Comparison of ENCODE assay signal across 8 cellular contexts in the genomic region with DNA sequence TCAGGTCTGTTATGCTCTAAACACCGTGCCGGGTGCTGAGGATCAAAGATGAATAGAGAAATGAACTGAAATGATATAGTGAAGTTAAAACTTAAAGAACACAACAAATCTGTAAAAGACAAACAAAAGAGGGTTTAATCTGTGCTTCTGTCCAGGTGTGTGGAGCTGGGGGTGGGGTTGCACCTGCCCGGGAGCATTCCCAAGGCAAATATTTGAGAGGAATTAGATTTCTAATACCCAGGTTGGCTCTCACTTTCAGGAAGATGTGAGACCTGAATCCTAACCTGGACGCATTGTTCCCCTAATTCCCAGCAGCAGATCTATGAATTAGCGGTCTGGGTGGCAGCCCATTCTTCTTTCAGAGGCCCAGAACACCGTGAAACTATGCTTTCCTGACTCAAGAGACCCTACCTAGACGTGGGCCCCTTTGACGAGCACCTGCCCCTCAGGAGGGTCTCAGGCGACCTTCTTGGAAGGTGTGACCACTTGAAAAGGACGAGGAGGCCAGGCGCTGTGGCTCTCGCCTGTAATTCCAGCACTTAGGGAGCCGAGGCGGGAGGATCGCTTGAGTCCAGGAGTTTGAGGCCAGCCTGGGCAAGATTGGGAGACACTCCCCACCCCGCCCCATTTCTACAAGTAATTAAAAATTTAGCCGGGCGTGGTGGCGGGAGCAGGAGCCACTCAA. TPM values are rescaled to one million over a fixed set of nuclear protein-coding genes. Genes with fewer than 3 reads are reported as not detected.
DNase-seq lines count a peak whose midpoint lies in the region; ATAC-seq, FAIRE-seq and TF ChIP-seq lines count a peak whose summit lies in the region.

No MANE protein-coding gene starts in this region.

- FAIRE-seq in bronchial epithelial cell (lab: Jason Lieb, UNC) = no peak

- H3K27me3 ChIP-seq in AG04450 (ENCODE audit: control insufficient read depth, insufficient read depth, low read length) (no peaks in the 10 kb centered on the region), HUES48 (ENCODE audit: control insufficient read depth, insufficient read depth, low read length) (no peaks in the 10 kb centered on the region), bronchial epithelial cell (ENCODE audit: control insufficient read depth, insufficient read depth, low read length) (no peaks in the 10 kb centered on the region), muscle layer of colon (ENCODE audit: control insufficient read depth in 1 of 2, insufficient read depth in 2 of 2, low read length in 2 of 2) (no peaks in the 10 kb centered on the region)

- peak overlapping the region; percentile 84 for H3K4me3 ChIP-seq in AG04450 (ENCODE audit: low read depth, low read length)
- H3K4me3 ChIP-seq in HUES48 (ENCODE audit: low read depth, low read length) = peak overlapping the region; percentile 84
- H3K4me3 ChIP-seq in bronchial epithelial cell (ENCODE audit: low read depth, low read length) = peak overlapping the region; percentile 56
- H3K4me3 ChIP-seq in muscle layer of colon (ENCODE audit: low read depth in 1 of 2, low read length in 2 of 2) = peak overlapping the region; percentile 88 to 97

- CTCF ChIA-PET in AG04450 (lab: Charles Lee) = no interaction called here

- H3K4me1 ChIP-seq in HUES48 (ENCODE audit: control insufficient read depth, insufficient read depth, low read length) = peaks cover 10% of the 10 kb centered on the region
- peaks cover 20% of the 10 kb centered on the region for H3K4me1 ChIP-seq in muscle layer of colon (ENCODE audit: insufficient read depth, low read length)

- TF ChIP-seq CTCF in AG04450 (IDR thresholded peaks at IDR 0.05; ENCODE audit: low read depth, low read length) = no peak
- TF ChIP-seq CTCF in bronchial epithelial cell (IDR thresholded peaks at IDR 0.05; ENCODE audit: insufficient read depth, low read length, severe bottlenecking) = no peak

- no peak for ATAC-seq in GM21447 (IDR thresholded peaks at IDR 0.05; ENCODE audit: unreplicated experiment)
- no peak for ATAC-seq in GM19351 (IDR thresholded peaks at IDR 0.05; ENCODE audit: unreplicated experiment)
- ATAC-seq in HG02678 (IDR thresholded peaks at IDR 0.05; ENCODE audit: unreplicated experiment) = no peak

- H3K27ac ChIP-seq in AG04450 (ENCODE audit: low read depth, low read length) = no peak overlapping the region
- peak overlapping the region; percentile 46 for H3K27ac ChIP-seq in HUES48 (ENCODE audit: low read depth, low read length)
- peak overlapping the region; percentile 92 for H3K27ac ChIP-seq in muscle layer of colon (ENCODE audit: low read depth, low read length)

- no peaks in the 10 kb centered on the region; the same call in 1 of the 2 replicates for H3K9me3 ChIP-seq in AG04450 (ENCODE audit: control insufficient read depth, insufficient read depth, low read length)
- H3K9me3 ChIP-seq in HUES48 (ENCODE audit: control insufficient read depth, insufficient read depth, low read length) = no peaks in the 10 kb centered on the region
- H3K9me3 ChIP-seq in muscle layer of colon (ENCODE audit: low read length) = no peaks in the 10 kb centered on the region

- DNase-seq in AG04450 (ENCODE audit: low read depth, low spot score) (no peak), bronchial epithelial cell (ENCODE audit: low read depth) (no peak), KBM-7 (no peak)

- H3K9ac ChIP-seq in HUES48 (ENCODE audit: low read depth, low read length) (no peak overlapping the region), muscle layer of colon (ENCODE audit: low read length) (peak overlapping the region; percentile 93)

- in situ Hi-C loops in KBM-7 (cut with MboI; ENCODE audit: low pct_unique_long_range_greater_than_20kb, low sequenced_read_pairs) = no loop called here

- H3K36me3 ChIP-seq in HUES48 (ENCODE audit: control insufficient read depth, insufficient read depth, low read length) = no peaks in the 10 kb centered on the region
- H3K36me3 ChIP-seq in bronchial epithelial cell (ENCODE audit: control insufficient read depth, insufficient read depth, low read length) = no peaks in the 10 kb centered on the region
- H3K36me3 ChIP-seq in muscle layer of colon (ENCODE audit: insufficient read depth, low read length) = no peaks in the 10 kb centered on the region

- POLR2A ChIA-PET in AG04450 (lab: Yijun Ruan, JAX) = interaction anchor here (1.0 kb wide), 1 partner anchor 40 kb away, joined by 4 read pairs; a partner anchor contains a TSS

RNA-seq across cellular contexts. Expression of a gene that starts 0.7 kb away (rescaled TPM):
- polyA plus RNA-seq in AG04450 (2011; rRNA removed) = 26.4 and 30.8 TPM in 2 replicates
- 10.9 and 16.9 TPM in 2 replicates for polyA minus RNA-seq in AG04450 (2011; rRNA and poly(A)+ RNA removed)
- total RNA-seq in bronchial epithelial cell = 11.1 and 11.8 TPM in 2 replicates

RNA-seq across cellular contexts. Expression of a gene that starts 7.4 kb away (rescaled TPM):
- 1.4 and 1.9 TPM in 2 replicates for polyA plus RNA-seq in AG04450 (2011; rRNA removed)
- polyA minus RNA-seq in AG04450 (2011; rRNA and poly(A)+ RNA removed) = 1.7 and 2.5 TPM in 2 replicates
- 0.26 and 0.38 TPM in 2 replicates for total RNA-seq in bronchial epithelial cell

RNA-seq across cellular contexts. Expression of a gene that starts 22.2 kb away (rescaled TPM):
- polyA plus RNA-seq in AG04450 (2011; rRNA removed) = not detected in 2 replicates
- polyA minus RNA-seq in AG04450 (2011; rRNA and poly(A)+ RNA removed) = not detected in 2 replicates
- total RNA-seq in bronchial epithelial cell = not detected in 2 replicates

RNA-seq across cellular contexts. Expression of a gene that starts 38.7 kb away (rescaled TPM):
- polyA plus RNA-seq in AG04450 (2011; rRNA removed) = 14.0 and 18.5 TPM in 2 replicates
- 26.5 and 49.1 TPM in 2 replicates for polyA minus RNA-seq in AG04450 (2011; rRNA and poly(A)+ RNA removed)
- 5.8 and 9.5 TPM in 2 replicates for total RNA-seq in bronchial epithelial cell

RNA-seq across cellular contexts. Expression of a gene that starts 39.9 kb away (rescaled TPM):
- polyA plus RNA-seq in AG04450 (2011; rRNA removed) = 6.1 and 7.3 TPM in 2 replicates
- polyA minus RNA-seq in AG04450 (2011; rRNA and poly(A)+ RNA removed) = 12.2 and 17.3 TPM in 2 replicates
- total RNA-seq in bronchial epithelial cell = 2.9 and 5.6 TPM in 2 replicates
